8 cellular contexts compared by ENCODE assay signal in genomic region chr5:65721775-65722574, GRCh38. TPM values are rescaled to one million over a fixed set of nuclear protein-coding genes. Genes with fewer than 3 reads are reported as not detected.
DNase-seq lines count a peak whose midpoint lies in the region; ATAC-seq and TF ChIP-seq lines count a peak whose summit lies in the region.

Gene NLN, plus strand, starts transcription at chr5:65722205. Its CDS starts 169 bp downstream, at chr5:65722374.
Gene SGTB, minus strand, starts transcription at chr5:65722109. Its CDS starts 1,302 bp downstream, at chr5:65720807.

- H3K9me1 ChIP-seq in IMR-90 (ENCODE audit: insufficient read depth, low read length), result no peaks in the 10 kb centered on the region

- H2AK5ac ChIP-seq in IMR-90 (ENCODE audit: low read depth, low read length), result peak within 1 kb of the TSS; percentile 46

- peak within 1 kb of the TSS; percentile 96 for H2AK9ac ChIP-seq in IMR-90 (replicated peaks; ENCODE audit: low read depth, low read length, poor library complexity)

- peak within 1 kb of the TSS; percentile 93 for H3K4me2 ChIP-seq in IMR-90 (ENCODE audit: low read depth, low read length)
- H3K4me2 ChIP-seq in neural cell (ENCODE audit: low read length), result peak within 1 kb of the TSS; percentile 81

- H3K4ac ChIP-seq in IMR-90 (ENCODE audit: low read depth, low read length), result peak within 1 kb of the TSS; percentile 71

- H3K9me2 ChIP-seq in neural cell (ENCODE audit: insufficient read depth, low read length), result no peaks in the 10 kb centered on the region

- H3K4me3 ChIP-seq in IMR-90 (ENCODE audit: insufficient read depth, low read depth, low read length) (peak within 1 kb of the TSS; percentile 98), neural cell (ENCODE audit: low read length) (peak within 1 kb of the TSS; percentile 96), stomach (peak within 1 kb of the TSS; percentile 64 to 99 (median 83))

- H3K9ac ChIP-seq in IMR-90 (ENCODE audit: low read depth, low read length) (peak within 1 kb of the TSS; percentile 69), neural cell (ENCODE audit: low read length) (peak within 1 kb of the TSS; percentile 74)

- peak within 1 kb of the TSS; percentile 93 for H2AFZ ChIP-seq in IMR-90 (replicated peaks; ENCODE audit: low read length, poor library complexity)
- peak within 1 kb of the TSS; percentile 95 for H2AFZ ChIP-seq in neural cell (ENCODE audit: low read depth, low read length)

- TF ChIP-seq RAD21 in IMR-90 (IDR thresholded peaks at IDR 0.05; ENCODE audit: low read length), result no peak
- TF ChIP-seq RAD21 in neural cell (conservative IDR thresholded peaks at IDR 0.05), result peak; percentile 23

- peak within 1 kb of the TSS; percentile 81 for H3K23ac ChIP-seq in IMR-90 (ENCODE audit: low read depth, low read length)

- TF ChIP-seq POLR2A in IMR-90 (IDR thresholded peaks at IDR 0.05; ENCODE audit: low read depth, low read length) (no peak; the same call in 1 of the 2 replicates), stomach (IDR thresholded peaks at IDR 0.05) (no peak)

- dilution Hi-C loops in IMR-90 (cut with HindIII; ENCODE audit: low sequenced_read_pairs, unreplicated experiment), result no loop called here

- H2BK120ac ChIP-seq in IMR-90 (ENCODE audit: low read depth, low read length), result peak within 1 kb of the TSS; percentile 74

- no TSS peak for BruUV-seq in IMR-90 (replicated peaks; lab: Mats Ljungman, UMichigan)

- H3K4me1 ChIP-seq in IMR-90 (ENCODE audit: control insufficient read depth, insufficient read depth, low read length) (peaks cover 4% of the 10 kb centered on the region), stomach (peaks cover 3 to 30% (median 25%) of the 10 kb centered on the region in 4 donors)

- peak within 1 kb of the TSS; percentile 64 for H4K91ac ChIP-seq in IMR-90 (ENCODE audit: insufficient read depth, low read depth, low read length)

- H4K20me1 ChIP-seq in IMR-90 (ENCODE audit: insufficient read depth, low read length) (0 out of 2 replicates have a peak, but pooled peaks cover 5% of the 10 kb centered on the region), neural cell (ENCODE audit: insufficient read depth) (no peaks in the 10 kb centered on the region)

- H2BK20ac ChIP-seq in IMR-90 (ENCODE audit: low read depth, low read length), result 0 out of 2 replicates have a peak within 1 kb of the TSS, but pooled peaks have one; percentile 20

- H3K79me2 ChIP-seq in neural cell (replicated peaks; ENCODE audit: insufficient read depth, low read length), result peaks cover 34% of the 10 kb centered on the region

- H3K27ac ChIP-seq in IMR-90 (ENCODE audit: insufficient read depth, low read length) (peak within 1 kb of the TSS; percentile 73), neural cell (ENCODE audit: low read length) (peak within 1 kb of the TSS; percentile 58), stomach (peak within 1 kb of the TSS; percentile 72 to 85 (median 81))

- intact Hi-C loops in IMR-90 (cut with micrococcal nuclease), result loop anchor here (1.0 to 10.0 kb wide), 4 partner anchors 97 to 423 kb away; partner anchors contain the start of genes SHLD3, SREK1, TRAPPC13 and TRIM23
- intact Hi-C loops in stomach (cut with DNase I; ENCODE audit: low total_unique reads), result no loop called here

- H4K8ac ChIP-seq in IMR-90 (ENCODE audit: low read depth in 2 of 2, low read length in 2 of 2), result peak within 1 kb of the TSS; percentile 7 to 78; a peak in 3 of 4 replicates

- H3K27me3 ChIP-seq in IMR-90 (ENCODE audit: control insufficient read depth, insufficient read depth, low read length) (no peaks in the 10 kb centered on the region), neural cell (ENCODE audit: insufficient read depth, low read depth, low read length) (no peaks in the 10 kb centered on the region), stomach (no peaks in the 10 kb centered on the region)

- TF ChIP-seq EP300 in neural cell (conservative IDR thresholded peaks at IDR 0.05; ENCODE audit: poor library complexity, severe bottlenecking), result no peak
- no peak for TF ChIP-seq EP300 in stomach (IDR thresholded peaks at IDR 0.05)

- POLR2A ChIA-PET in IMR-90 (lab: Charles Lee; ENCODE audit: unreplicated experiment), result interaction anchor here (0.5 to 0.6 kb wide), 3 partner anchors 10 to 761 kb away, joined by 3 to 6 read pairs (median 3); no protein-coding TSS in a partner anchor

- in situ Hi-C loops in IMR-90 (cut with MboI; ENCODE audit: low sequenced_read_pairs), result no loop called here

- H4K5ac ChIP-seq in IMR-90 (ENCODE audit: low read depth, low read length), result peak within 1 kb of the TSS; percentile 11

- H3F3A ChIP-seq in neural cell (ENCODE audit: insufficient read depth, low read length, poor library complexity, severe bottlenecking), result no peaks in the 10 kb centered on the region

- H2BK5ac ChIP-seq in IMR-90 (ENCODE audit: low read depth, low read length, poor library complexity, severe bottlenecking), result peak within 1 kb of the TSS; percentile 59

- H3K18ac ChIP-seq in IMR-90 (ENCODE audit: low read depth, low read length), result peak within 1 kb of the TSS; percentile 29; the same call in 1 of the 2 replicates

- H3K14ac ChIP-seq in IMR-90 (replicated peaks; ENCODE audit: low read depth, low read length), result peak within 1 kb of the TSS; percentile 89

- peak; percentile 88 for ATAC-seq in GM21526 (IDR thresholded peaks at IDR 0.05; ENCODE audit: low FRiP score, unreplicated experiment)
- ATAC-seq in IMR-90 (ENCODE audit: low read depth), result peak; percentile 95

- H2BK15ac ChIP-seq in IMR-90 (ENCODE audit: low read depth, low read length), result 0 out of 3 replicates have a peak within 1 kb of the TSS, but pooled peaks have one; percentile 8

- H3K79me1 ChIP-seq in IMR-90 (ENCODE audit: low read depth in 1 of 2, low read length in 2 of 2), result peaks cover 19 to 55% of the 10 kb centered on the region in 2 experiments

- DNase-seq in DMS79 (lab: John Stamatoyannopoulos, UW), result peak; percentile 25
- DNase-seq in IMR-90, result peak; percentile 66
- DNase-seq in RPMI8226, result peak; percentile 91
- DNase-seq in activated effector memory CD4-positive, alpha-beta T cell treated with Interleukin-2 at 50 U/mL for 16 hours, result peak; percentile 87
- peak; percentile 43 for DNase-seq in fibroblast of the conjunctiva (ENCODE audit: low read depth)
- DNase-seq in stomach, result peak; percentile 90

- no peaks in the 10 kb centered on the region for H3K9me3 ChIP-seq in IMR-90 (ENCODE audit: control insufficient read depth, insufficient read depth, low read length)
- H3K9me3 ChIP-seq in neural cell (ENCODE audit: low read length), result no peaks in the 10 kb centered on the region
- no peaks in the 10 kb centered on the region for H3K9me3 ChIP-seq in stomach

- H3K56ac ChIP-seq in IMR-90 (ENCODE audit: extremely low read depth, insufficient read depth, low read length), result peak within 1 kb of the TSS; percentile 26

- H3K36me3 ChIP-seq in IMR-90 (ENCODE audit: control insufficient read depth, insufficient read depth, low read length), result peaks cover 1% of the 10 kb centered on the region; the same call in 1 of the 2 replicates
- peaks cover 4% of the 10 kb centered on the region for H3K36me3 ChIP-seq in neural cell (ENCODE audit: insufficient read depth, low read length)
- no peaks in the 10 kb centered on the region for H3K36me3 ChIP-seq in stomach

- CTCF ChIA-PET in IMR-90 (lab: Yijun Ruan, JAX), result no interaction called here

- 0% methylated on average over 63 of the region's 92 CpGs; no CpG with 5 or more reads in 1 of the 2 experiments for WGBS in IMR-90 (ENCODE audit: extremely low coverage in 2 of 2, insufficient read length in 1 of 2), 2 experiments
- WGBS in stomach, 5 donors, result 0 to 7% (median 1%) methylated on average over 5 to 92 of the region's 92 CpGs

- TF ChIP-seq CTCF in IMR-90 (conservative IDR thresholded peaks at IDR 0.05; ENCODE audit: low read depth, low read length) (no peak), neural cell (IDR thresholded peaks at IDR 0.05; ENCODE audit: poor library complexity, severe bottlenecking) (no peak), stomach (IDR thresholded peaks at IDR 0.05) (no peak)

TF ChIP-seq in IMR-90, 13 proteins besides CTCF, POLR2A, EP300 and RAD21 (continues in another document):
- TF ChIP-seq CHD1 (IDR thresholded peaks at IDR 0.05; ENCODE audit: low read depth, low read length) (no peak), USF2 (IDR thresholded peaks at IDR 0.05; ENCODE audit: low read depth, low read length) (peak; percentile 52; the same call in 1 of the 2 replicates), BHLHE40 (IDR thresholded peaks at IDR 0.05; ENCODE audit: low read depth, low read length) (peak; percentile 89)

TF ChIP-seq in neural cell, 6 proteins besides CTCF, POLR2A, EP300 and RAD21 (continues in another document):
- peak; percentile 93 for TF ChIP-seq MXI1 (conservative IDR thresholded peaks at IDR 0.05; ENCODE audit: poor library complexity, severe bottlenecking)
- TF ChIP-seq TAF1 (IDR thresholded peaks at IDR 0.05; ENCODE audit: low read depth), result no peak
- no peak for TF ChIP-seq EZH2 (IDR thresholded peaks at IDR 0.05; ENCODE audit: borderline replicate concordance, insufficient read depth, low read length, poor library complexity, severe bottlenecking)

RNA-seq across cellular contexts. Expression of gene NLN, which starts in this region (rescaled TPM):
- total RNA-seq in IMR-90 (2012; rRNA removed), result 37.1 and 50.3 TPM in 2 replicates
- polyA plus RNA-seq in IMR-90 (2012; rRNA removed), result 14.2 and 19.1 TPM in 2 replicates
- polyA plus RNA-seq in IMR-90 (2012; cell fraction: cytosol; rRNA removed), result 6.5 and 7.6 TPM in 2 replicates
- polyA plus RNA-seq in IMR-90 (2012; cell fraction: nucleus; rRNA removed; ENCODE audit: low replicate concordance), result 2.9 and 8.0 TPM in 2 replicates
- 13.7 and 18.7 TPM in 2 replicates for polyA plus RNA-seq in neural cell
- polyA minus RNA-seq in neural cell, result 42.9 and 47.2 TPM in 2 replicates
- total RNA-seq in stomach, result 10 to 100 TPM in 3 of 5 donors, 1 to 10 TPM in 1, under 1 TPM in 1; 0.58 to 27.5 (median 13.2) TPM
- polyA plus RNA-seq in stomach, result 10 to 100 TPM in 1 of 3 donors, 1 to 10 TPM in 2; 2.0 to 11.5 (median 6.3) TPM

RNA-seq across cellular contexts. Expression of gene SGTB, which starts in this region (rescaled TPM):
- 15.1 and 25.6 TPM in 2 replicates for total RNA-seq in IMR-90 (2012; rRNA removed)
- 5.9 and 7.5 TPM in 2 replicates for polyA plus RNA-seq in IMR-90 (2012; rRNA removed)
- polyA plus RNA-seq in IMR-90 (2012; cell fraction: cytosol; rRNA removed), result 2.0 and 4.7 TPM in 2 replicates
- polyA plus RNA-seq in IMR-90 (2012; cell fraction: nucleus; rRNA removed; ENCODE audit: low replicate concordance), result 1.2 and 4.0 TPM in 2 replicates
- 9.3 and 9.6 TPM in 2 replicates for polyA plus RNA-seq in neural cell
- 20.9 and 25.4 TPM in 2 replicates for polyA minus RNA-seq in neural cell
- 10 to 100 TPM in 1 of 5 donors, 1 to 10 TPM in 3, not detected in 1; 3.6 to 39.7 (median 7.5) TPM for total RNA-seq in stomach
- polyA plus RNA-seq in stomach, result 1 to 10 TPM; 1.1 to 2.7 (median 1.3) TPM

Comparison
In these comparisons a context has a peak if more than half of its experiments do, and no peak if none do; other contexts are left out.
1. Peak in every context shown above with its lines: DNase-seq, ATAC-seq, H3K4me3 ChIP-seq and H3K27ac ChIP-seq.
2. DNase-seq: peak in every context shown above with its lines; median percentile 91 in RPMI8226; 90 in stomach; 87 in activated effector memory CD4-positive, alpha-beta T cell treated with Interleukin-2 at 50 U/mL for 16 hours; 66 in IMR-90; 43 in fibroblast of the conjunctiva; 25 in DMS79.